In the genomic region with DNA sequence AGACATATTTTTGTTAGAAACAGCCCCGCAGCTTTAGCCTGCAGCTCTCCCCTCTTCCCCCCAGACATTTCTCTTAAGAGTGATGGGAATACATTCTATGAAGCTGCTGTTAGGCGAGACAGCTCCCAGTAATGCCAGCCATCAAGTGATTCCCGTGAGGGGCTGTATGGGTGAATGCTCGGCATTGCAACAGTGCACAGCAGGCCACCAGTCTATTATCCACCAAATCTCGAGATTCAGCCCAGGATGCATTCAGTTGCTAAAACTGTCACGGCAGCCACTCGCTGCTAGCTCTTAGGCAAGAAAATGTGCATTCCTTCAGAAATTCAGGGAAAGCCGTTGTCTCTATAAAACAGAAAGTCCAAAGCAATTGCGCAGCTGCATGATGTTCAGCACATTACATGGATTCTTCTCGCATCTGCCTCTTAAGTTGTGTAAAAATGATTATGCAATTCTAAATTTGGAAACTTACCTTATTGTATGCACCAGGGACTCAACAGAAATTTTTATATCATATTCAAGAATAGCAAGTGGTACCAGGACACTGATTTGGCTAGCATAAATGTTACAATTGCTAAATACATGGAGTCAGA, we compare ENCODE assay signal across 1 cellular context.
TF ChIP-seq lines count a peak whose summit lies in the region.

No MANE protein-coding gene starts in this region.

TF ChIP-seq in neural cell, 6 proteins besides CTCF, POLR2A, EP300 and RAD21 (continued from another document):
- TF ChIP-seq, protein P1, sequence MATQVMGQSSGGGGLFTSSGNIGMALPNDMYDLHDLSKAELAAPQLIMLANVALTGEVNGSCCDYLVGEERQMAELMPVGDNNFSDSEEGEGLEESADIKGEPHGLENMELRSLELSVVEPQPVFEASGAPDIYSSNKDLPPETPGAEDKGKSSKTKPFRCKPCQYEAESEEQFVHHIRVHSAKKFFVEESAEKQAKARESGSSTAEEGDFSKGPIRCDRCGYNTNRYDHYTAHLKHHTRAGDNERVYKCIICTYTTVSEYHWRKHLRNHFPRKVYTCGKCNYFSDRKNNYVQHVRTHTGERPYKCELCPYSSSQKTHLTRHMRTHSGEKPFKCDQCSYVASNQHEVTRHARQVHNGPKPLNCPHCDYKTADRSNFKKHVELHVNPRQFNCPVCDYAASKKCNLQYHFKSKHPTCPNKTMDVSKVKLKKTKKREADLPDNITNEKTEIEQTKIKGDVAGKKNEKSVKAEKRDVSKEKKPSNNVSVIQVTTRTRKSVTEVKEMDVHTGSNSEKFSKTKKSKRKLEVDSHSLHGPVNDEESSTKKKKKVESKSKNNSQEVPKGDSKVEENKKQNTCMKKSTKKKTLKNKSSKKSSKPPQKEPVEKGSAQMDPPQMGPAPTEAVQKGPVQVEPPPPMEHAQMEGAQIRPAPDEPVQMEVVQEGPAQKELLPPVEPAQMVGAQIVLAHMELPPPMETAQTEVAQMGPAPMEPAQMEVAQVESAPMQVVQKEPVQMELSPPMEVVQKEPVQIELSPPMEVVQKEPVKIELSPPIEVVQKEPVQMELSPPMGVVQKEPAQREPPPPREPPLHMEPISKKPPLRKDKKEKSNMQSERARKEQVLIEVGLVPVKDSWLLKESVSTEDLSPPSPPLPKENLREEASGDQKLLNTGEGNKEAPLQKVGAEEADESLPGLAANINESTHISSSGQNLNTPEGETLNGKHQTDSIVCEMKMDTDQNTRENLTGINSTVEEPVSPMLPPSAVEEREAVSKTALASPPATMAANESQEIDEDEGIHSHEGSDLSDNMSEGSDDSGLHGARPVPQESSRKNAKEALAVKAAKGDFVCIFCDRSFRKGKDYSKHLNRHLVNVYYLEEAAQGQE (IDR thresholded peaks at IDR 0.05; ENCODE audit: borderline replicate concordance), result peak; percentile 33
- TF ChIP-seq EZH2 (IDR thresholded peaks at IDR 0.05; ENCODE audit: borderline replicate concordance, insufficient read depth, low read length, poor library complexity, severe bottlenecking) (no peak), POLR2AphosphoS5 (IDR thresholded peaks at IDR 0.05) (peak; percentile 72), MXI1 (conservative IDR thresholded peaks at IDR 0.05; ENCODE audit: poor library complexity, severe bottlenecking) (no peak), SMC3 (conservative IDR thresholded peaks at IDR 0.05; ENCODE audit: poor library complexity) (peak; percentile 47)
